In the genomic region with DNA sequence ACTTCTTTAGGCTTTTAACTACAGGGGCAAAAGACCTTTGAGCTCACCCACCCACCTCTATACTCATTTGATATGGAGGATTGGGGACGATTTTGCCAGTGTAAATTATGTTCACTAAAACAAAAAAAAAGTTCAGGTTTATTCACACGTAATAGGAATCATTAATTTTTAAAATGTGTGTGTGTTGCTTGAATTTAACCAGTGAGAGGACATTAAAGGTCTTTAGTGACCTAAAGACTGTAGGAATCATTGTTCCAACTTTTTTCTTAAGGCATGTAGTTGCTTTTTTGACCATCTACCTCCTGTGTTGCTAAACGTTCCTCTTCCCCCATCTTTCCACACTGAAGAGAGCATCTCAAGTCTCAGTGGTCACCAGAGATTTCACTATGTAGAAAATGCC, we compare ENCODE assay signal across 1 cellular context.
TF ChIP-seq lines count a peak whose summit lies in the region.

No MANE protein-coding gene starts in this region.

TF ChIP-seq in endothelial cell of umbilical vein, 7 proteins besides CTCF, POLR2A, EP300 and RAD21:
- TF ChIP-seq GATA2 (IDR thresholded peaks at IDR 0.05; ENCODE audit: insufficient read depth, insufficient read length, low read depth, low read length) (no peak), FOS (IDR thresholded peaks at IDR 0.05; ENCODE audit: borderline replicate concordance, insufficient read depth, low read length) (no peak), POLR2AphosphoS5 (IDR thresholded peaks at IDR 0.05; ENCODE audit: insufficient read depth, low read depth, low read length) (no peak), EZH2 (IDR thresholded peaks at IDR 0.05; ENCODE audit: borderline replicate concordance, low read depth, low read length, severe bottlenecking) (no peak), JUN (IDR thresholded peaks at IDR 0.05; ENCODE audit: borderline replicate concordance, insufficient read depth, insufficient read length, low read depth) (no peak), MYC (IDR thresholded peaks at IDR 0.05; ENCODE audit: low read depth, low read length) (no peak)
- TF ChIP-seq, protein P1, sequence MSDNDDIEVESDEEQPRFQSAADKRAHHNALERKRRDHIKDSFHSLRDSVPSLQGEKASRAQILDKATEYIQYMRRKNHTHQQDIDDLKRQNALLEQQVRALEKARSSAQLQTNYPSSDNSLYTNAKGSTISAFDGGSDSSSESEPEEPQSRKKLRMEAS (IDR thresholded peaks at IDR 0.05; ENCODE audit: insufficient read depth, insufficient read length), result no peak
